In the genomic region with DNA sequence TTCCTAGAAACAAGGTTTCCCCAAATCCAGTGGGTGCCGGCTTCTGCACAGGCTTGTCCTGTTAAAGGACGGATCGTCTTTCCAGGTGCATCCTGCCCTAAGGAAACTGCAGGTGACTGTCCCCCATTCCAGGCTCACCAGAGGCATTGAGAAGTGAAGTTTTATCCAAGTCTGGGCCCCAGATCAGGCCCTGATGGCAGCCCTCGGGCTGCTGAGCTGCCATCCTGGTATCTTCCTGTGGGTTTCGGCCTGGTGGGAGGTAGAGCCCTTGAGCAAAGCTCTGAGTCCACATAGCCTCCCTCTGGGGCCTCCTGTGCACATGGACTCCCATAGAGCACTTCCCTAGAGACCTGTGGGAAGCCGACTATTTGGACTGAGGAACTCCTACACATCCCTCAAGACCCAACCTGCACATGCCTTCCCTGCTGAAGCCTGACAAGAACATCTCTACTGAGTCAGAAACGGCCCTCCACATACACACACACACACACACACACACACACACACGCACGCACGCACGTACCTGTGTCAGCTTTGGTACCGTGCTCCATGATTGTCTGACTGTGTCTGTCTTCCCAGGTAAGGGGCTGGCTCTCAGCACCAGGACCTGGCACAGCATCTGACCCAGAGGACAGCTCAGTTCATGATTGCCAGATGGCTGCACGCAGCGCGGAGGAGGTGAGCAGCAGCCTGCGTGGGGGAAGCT, we compare ENCODE assay signal across 25 cellular contexts. TPM values are rescaled to one million over a fixed set of nuclear protein-coding genes. Genes with fewer than 3 reads are reported as not detected.
DNase-seq lines count a peak whose midpoint lies in the region; ATAC-seq and TF ChIP-seq lines count a peak whose summit lies in the region.
"Had no signal": no experiment of that assay in that cellular context is flagged by ENCODE, and none has a peak within 500 bp of the region (broad histone marks: within the 10 kb centered on the region; RNA-seq: fewer than 3 reads in every experiment).

No MANE protein-coding gene starts in this region.

- H3K79me2 ChIP-seq in SK-N-SH (ENCODE audit: insufficient read depth): peaks cover 78% of the 10 kb centered on the region

- H2AK5ac ChIP-seq in mesenchymal stem cell (ENCODE audit: low read length, severe bottlenecking): no peak overlapping the region

- H3K36me3 ChIP-seq in SK-N-SH (replicated peaks in 1 of 2; ENCODE audit: control insufficient read depth in 1 of 2, insufficient read depth in 2 of 2, low read length in 1 of 2): peaks cover 16 to 37% of the 10 kb centered on the region in 2 experiments
- H3K36me3 ChIP-seq in mesenchymal stem cell (ENCODE audit: control insufficient read depth in 1 of 2, insufficient read depth in 2 of 2, low read depth in 1 of 2, low read length in 2 of 2): peaks cover 11 to 86% of the 10 kb centered on the region in 2 experiments
- no peaks in the 10 kb centered on the region for H3K36me3 ChIP-seq in upper lobe of right lung
- no peaks in the 10 kb centered on the region for H3K36me3 ChIP-seq in Caco-2 (ENCODE audit: control insufficient read depth, insufficient read depth, low read length)

- no peak overlapping the region for H4K8ac ChIP-seq in mesenchymal stem cell (ENCODE audit: low read length)

- H2BK12ac ChIP-seq in mesenchymal stem cell (ENCODE audit: low read length in 2 of 2): peak overlapping the region in 1 of 2 experiments; percentile 13

- H3K4me2 ChIP-seq in SK-N-SH: no peak overlapping the region
- no peak overlapping the region for H3K4me2 ChIP-seq in mesenchymal stem cell (ENCODE audit: low read length, poor library complexity, severe bottlenecking)
- H3K4me2 ChIP-seq: PC-9 had no signal

- TF ChIP-seq CTCF in SK-N-SH (IDR thresholded peaks at IDR 0.05) (no peak), upper lobe of right lung (IDR thresholded peaks at IDR 0.05) (no peak), progenitor cell of endocrine pancreas (IDR thresholded peaks at IDR 0.05; ENCODE audit: unreplicated experiment) (no peak), Caco-2 (IDR thresholded peaks at IDR 0.05; ENCODE audit: insufficient read depth in 1 of 2, low read depth in 1 of 2, low read length in 1 of 2, severe bottlenecking in 1 of 2, unreplicated experiment in 1 of 2) (no peak)

- H2BK5ac ChIP-seq in mesenchymal stem cell (ENCODE audit: low read depth, low read length, poor library complexity, severe bottlenecking): no peak overlapping the region

- H3K23ac ChIP-seq in mesenchymal stem cell (ENCODE audit: low read length in 2 of 2): no peak overlapping the region

- TF ChIP-seq RAD21 in SK-N-SH (IDR thresholded peaks at IDR 0.05; ENCODE audit: low read length): no peak

- no peak overlapping the region for H3K4me3 ChIP-seq in SK-N-SH (ENCODE audit: low read depth in 2 of 2, low read length in 1 of 2)
- no peak overlapping the region for H3K4me3 ChIP-seq in mesenchymal stem cell (ENCODE audit: insufficient read depth in 1 of 2, low read depth in 1 of 2, low read length in 2 of 2)
- H3K4me3 ChIP-seq in upper lobe of right lung: no peak overlapping the region
- H3K4me3 ChIP-seq in Caco-2 (ENCODE audit: low read depth, low read length): no peak overlapping the region
- H3K4me3 ChIP-seq: K562, PC-9 had no signal

- H3K27me3 Mint-ChIP-seq in progenitor cell of endocrine pancreas (peaks cover under 1% of the 10 kb centered on the region), Caco-2 (ENCODE audit: insufficient read depth, unreplicated experiment) (no peaks in the 10 kb centered on the region)

- H3K79me1 ChIP-seq in mesenchymal stem cell (replicated peaks; ENCODE audit: low read length, poor library complexity, severe bottlenecking): no peaks in the 10 kb centered on the region

- no TSS peak for BruUV-seq in Caco-2 (replicated peaks; lab: Mats Ljungman, UMichigan)

- H3K9me3 ChIP-seq in SK-N-SH (no peaks in the 10 kb centered on the region), mesenchymal stem cell (ENCODE audit: control insufficient read depth, low read length) (no peaks in the 10 kb centered on the region), upper lobe of right lung (no peaks in the 10 kb centered on the region), Caco-2 (no peaks in the 10 kb centered on the region)

- intact Hi-C loops in sciatic nerve (cut with DNase I) (loop anchor here (5.0 kb wide), 2 partner anchors 44 to 94 kb away; no protein-coding TSS in a partner anchor), upper lobe of right lung (cut with DNase I) (loop anchor here (5.0 to 10.0 kb wide), 2 partner anchors 52 to 199 kb away; no protein-coding TSS in a partner anchor), Caco-2 (cut with micrococcal nuclease; ENCODE audit: unreplicated experiment) (no loop called here)

- DNase-seq in SK-N-SH (no peak), mesenchymal stem cell (no peak), sciatic nerve (ENCODE audit: low spot score) (peak; percentile 38), upper lobe of right lung (peak; percentile 31), progenitor cell of endocrine pancreas (ENCODE audit: low spot score, unreplicated experiment) (no peak), Caco-2 (no peak)
- DNase-seq in activated naive CD4-positive, alpha-beta T cell treated with Interleukin-2 at 50 U/mL for 16 hours: no peak
- DNase-seq: Calu3, DMS79 treated with DMSO at 0.1 percent for 48 hours, GF-D8, Kasumi-1, MV-4-11, NCI-H1694, NCI-H2029 treated with DMSO at 0.1 percent for 48 hours, NCI-H526 treated with DMSO at 0.1 percent for 48 hours, PC-9, SHP77 had no signal

- H2AFZ ChIP-seq in SK-N-SH (ENCODE audit: low read depth) (no peak overlapping the region), mesenchymal stem cell (ENCODE audit: low read depth, low read length) (no peak overlapping the region)
- H2AFZ ChIP-seq: PC-9 had no signal

- peaks cover 8% of the 10 kb centered on the region in 2 experiments; a peak in 2 of 4 replicates for H3K4me1 ChIP-seq in SK-N-SH (ENCODE audit: control insufficient read depth in 1 of 2, insufficient read depth in 2 of 2, low read depth in 1 of 2, low read length in 1 of 2)
- peaks cover 16% of the 10 kb centered on the region for H3K4me1 ChIP-seq in mesenchymal stem cell (ENCODE audit: control insufficient read depth, insufficient read depth, low read depth, low read length)
- peaks cover 31% of the 10 kb centered on the region for H3K4me1 ChIP-seq in upper lobe of right lung
- H3K4me1 ChIP-seq in Caco-2: peaks cover 15% of the 10 kb centered on the region

- H3K4me1 Mint-ChIP-seq in progenitor cell of endocrine pancreas (ENCODE audit: low read depth) (peaks cover 11% of the 10 kb centered on the region), Caco-2 (ENCODE audit: low read depth, unreplicated experiment) (peaks cover 14% of the 10 kb centered on the region)
- H3K4me1 Mint-ChIP-seq: B cell; CD8-positive, alpha-beta memory T cell had no signal

- no peak for ATAC-seq in SK-N-SH treated with all-trans-retinoic acid at 6 μM for 48 hours
- no peak for ATAC-seq in sciatic nerve
- ATAC-seq in upper lobe of right lung: no peak
- ATAC-seq: HCT116, K562 had no signal

- POLR2A ChIA-PET in SK-N-SH (lab: Yijun Ruan, JAX) (interaction anchor here (1.1 kb wide), 1 partner anchor 53 kb away, joined by 4 read pairs; no protein-coding TSS in a partner anchor), Caco-2 (lab: Charles Lee) (no interaction called here)

- H2BK15ac ChIP-seq in mesenchymal stem cell (ENCODE audit: low read depth, poor library complexity, severe bottlenecking): no peak overlapping the region

- no peak overlapping the region for H3K18ac ChIP-seq in mesenchymal stem cell (ENCODE audit: low read depth in 1 of 2, low read length in 2 of 2)

- H3K4ac ChIP-seq in mesenchymal stem cell (ENCODE audit: low read depth in 1 of 2, low read length in 2 of 2): no peak overlapping the region

- peaks cover 84% of the 10 kb centered on the region for H4K20me1 ChIP-seq in SK-N-SH (ENCODE audit: insufficient read depth)

- H3K36me3 Mint-ChIP-seq in progenitor cell of endocrine pancreas (ENCODE audit: insufficient read depth) (no peaks in the 10 kb centered on the region), Caco-2 (ENCODE audit: insufficient read depth, unreplicated experiment) (no peaks in the 10 kb centered on the region)

- WGBS in SK-N-SH (ENCODE audit: low lambda C conversion rate): 95% methylated on average over 13 of the region's 16 CpGs
- 87% methylated on average over 16 of the region's 16 CpGs for WGBS in mesenchymal stem cell

- H3K4me3 Mint-ChIP-seq in progenitor cell of endocrine pancreas (ENCODE audit: low read depth): no peak overlapping the region
- H3K4me3 Mint-ChIP-seq in Caco-2 (ENCODE audit: unreplicated experiment): no peak overlapping the region
- H3K4me3 Mint-ChIP-seq: B cell; CD8-positive, alpha-beta memory T cell had no signal

- no peak for TF ChIP-seq EP300 in SK-N-SH (IDR thresholded peaks at IDR 0.05; ENCODE audit: borderline replicate concordance in 1 of 2, low read depth in 1 of 2, low read length in 1 of 2)

- H3F3A ChIP-seq in SK-N-SH (replicated peaks; ENCODE audit: insufficient read depth): peaks cover 5% of the 10 kb centered on the region

- H3K27ac Mint-ChIP-seq in progenitor cell of endocrine pancreas: no peak overlapping the region
- H3K27ac Mint-ChIP-seq in Caco-2 (ENCODE audit: unreplicated experiment): no peak overlapping the region
- H3K27ac Mint-ChIP-seq: B cell; CD8-positive, alpha-beta memory T cell had no signal

- H4K91ac ChIP-seq in mesenchymal stem cell (ENCODE audit: low read length): peak overlapping the region; percentile 64

- H3K9ac ChIP-seq in SK-N-SH: no peak overlapping the region
- no peak overlapping the region for H3K9ac ChIP-seq in mesenchymal stem cell (ENCODE audit: low read length)

- H2BK120ac ChIP-seq in mesenchymal stem cell (ENCODE audit: low read depth, low read length): no peak overlapping the region

- peak overlapping the region in 1 of 2 experiments; percentile 45 for H3K14ac ChIP-seq in mesenchymal stem cell (ENCODE audit: low read length in 2 of 2)

- H3K27ac ChIP-seq in SK-N-SH (ENCODE audit: low read depth in 2 of 2, low read length in 1 of 2): no peak overlapping the region
- no peak overlapping the region for H3K27ac ChIP-seq in mesenchymal stem cell (ENCODE audit: low read length, poor library complexity, severe bottlenecking)
- H3K27ac ChIP-seq in upper lobe of right lung: no peak overlapping the region
- H3K27ac ChIP-seq: 22Rv1, C4-2B, PC-9 had no signal

- no peaks in the 10 kb centered on the region for H3K9me2 ChIP-seq in SK-N-SH

- no peaks in the 10 kb centered on the region for H3K9me3 Mint-ChIP-seq in progenitor cell of endocrine pancreas (ENCODE audit: low read depth)
- H3K9me3 Mint-ChIP-seq in Caco-2 (ENCODE audit: unreplicated experiment): no peaks in the 10 kb centered on the region

- H3K27me3 ChIP-seq in SK-N-SH (ENCODE audit: insufficient read depth) (no peaks in the 10 kb centered on the region), mesenchymal stem cell (ENCODE audit: control insufficient read depth in 1 of 2, insufficient read depth in 1 of 2, low read length in 2 of 2) (no peaks in the 10 kb centered on the region), upper lobe of right lung (no peaks in the 10 kb centered on the region), Caco-2 (replicated peaks; ENCODE audit: control insufficient read depth, insufficient read depth, low read length) (no peaks in the 10 kb centered on the region)

- CTCF ChIA-PET in SK-N-SH (lab: Yijun Ruan, JAX) (interaction anchor here (0.8 to 30.4 kb wide), 14 partner anchors 9 to 193 kb away, joined by 3 to 666 read pairs (median 6); partner anchors contain the start of gene RUFY4), Caco-2 (lab: Charles Lee) (interaction anchor here (1.1 to 3.5 kb wide), 4 partner anchors 42 to 201 kb away, joined by 4 to 29 read pairs (median 4); no protein-coding TSS in a partner anchor)

RNA-seq across cellular contexts. Expression of gene TNS1, which starts 16.4 kb away (rescaled TPM):
- polyA plus RNA-seq in SK-N-SH (2012; rRNA removed): 10.5 and 12.1 TPM in 2 replicates
- 7.1 and 10.2 TPM in 2 replicates for polyA plus RNA-seq in SK-N-SH (2012; cell fraction: cytosol; rRNA removed)
- polyA plus RNA-seq in SK-N-SH (2012; cell fraction: nucleus; rRNA removed): 34.1 and 40.8 TPM in 2 replicates
- 6.3 TPM for polyA plus RNA-seq in mesenchymal stem cell (2013, experiment 1 of 2)
- polyA plus RNA-seq in mesenchymal stem cell (2013, experiment 2 of 2): 5.1 TPM
- total RNA-seq in sciatic nerve: 703 TPM
- total RNA-seq in upper lobe of right lung: 669 TPM
- total RNA-seq in progenitor cell of endocrine pancreas: 7.7 and 7.9 TPM in 2 replicates
- total RNA-seq in Caco-2 (2022): 16.1 and 16.9 TPM in 2 replicates
- total RNA-seq: NCI-H460 had no signal
- polyA plus RNA-seq: CD8-positive, alpha-beta memory T cell had no signal

Comparison
In these comparisons a context has a peak if more than half of its experiments do, and no peak if none do; other contexts are left out.
1. DNase-seq: peak in sciatic nerve (single experiment) and upper lobe of right lung (single experiment); none in SK-N-SH (single experiment), mesenchymal stem cell (single experiment), progenitor cell of endocrine pancreas (single experiment), Caco-2 (0 of 2) and activated naive CD4-positive, alpha-beta T cell treated with Interleukin-2 at 50 U/mL for 16 hours (single experiment).
2. RNA of gene TNS1, which starts 16.4 kb away (total RNA-seq): 703 TPM in sciatic nerve (single experiment) and 669 TPM in upper lobe of right lung (single experiment); 16.1 to 16.9 TPM in Caco-2 and 7.7 to 7.9 TPM in progenitor cell of endocrine pancreas; every median in the first group is over 10 times any median in the second.